In the genomic region with DNA sequence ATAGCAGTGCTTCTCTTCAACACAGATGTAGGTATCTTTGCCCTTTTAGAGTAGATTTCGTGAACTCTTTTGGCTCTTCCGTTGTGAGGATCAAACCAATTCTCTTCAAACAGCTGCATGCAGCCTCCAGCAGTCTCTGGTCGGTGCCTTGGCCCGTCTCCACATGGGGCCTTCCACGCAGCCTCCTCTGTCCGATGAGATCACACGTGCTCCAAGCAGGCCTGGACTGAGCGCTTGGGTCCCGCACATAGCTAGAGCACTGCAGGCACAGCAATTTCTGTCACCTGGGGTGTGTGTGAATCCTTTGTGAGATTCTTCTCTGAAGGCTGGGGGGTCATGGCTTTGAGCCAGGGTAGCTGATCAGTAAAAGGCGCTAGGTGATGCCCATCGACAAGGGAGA, we compare ENCODE assay signal across 18 cellular contexts.
DNase-seq lines count a peak whose midpoint lies in the region; ATAC-seq and TF ChIP-seq lines count a peak whose summit lies in the region.
"Had no signal": no experiment of that assay in that cellular context is flagged by ENCODE, and none has a peak within 500 bp of the region (broad histone marks: within the 10 kb centered on the region; RNA-seq: fewer than 3 reads in every experiment).

No MANE protein-coding gene starts in this region.

- no peak overlapping the region for H3K27ac Mint-ChIP-seq in mesothelial cell of epicardium
- H3K27ac Mint-ChIP-seq: CD14-positive monocyte had no signal

- H3K36me3 ChIP-seq in heart right ventricle (no peaks in the 10 kb centered on the region), mucosa of descending colon (ENCODE audit: low read depth) (no peaks in the 10 kb centered on the region), upper lobe of left lung (no peaks in the 10 kb centered on the region)

- no peaks in the 10 kb centered on the region for H3K27me3 Mint-ChIP-seq in mesothelial cell of epicardium (ENCODE audit: low read depth)

- TF ChIP-seq CTCF in heart right ventricle (IDR thresholded peaks at IDR 0.05) (no peak), mucosa of descending colon (IDR thresholded peaks at IDR 0.05) (no peak), upper lobe of left lung (IDR thresholded peaks at IDR 0.05) (no peak), mesothelial cell of epicardium (IDR thresholded peaks at IDR 0.05; ENCODE audit: unreplicated experiment) (no peak)

- no peak overlapping the region for H3K4me3 Mint-ChIP-seq in mesothelial cell of epicardium
- H3K4me3 Mint-ChIP-seq: CD14-positive monocyte had no signal

- WGBS in heart right ventricle, 2 donors: 79 to 81% methylated on average over 11 of the region's 11 CpGs
- 83 to 91% methylated on average over 11 of the region's 11 CpGs for WGBS in upper lobe of left lung, 2 donors

- H3K4me3 ChIP-seq in heart right ventricle (no peak overlapping the region), mucosa of descending colon (no peak overlapping the region), upper lobe of left lung (no peak overlapping the region)

- no peak overlapping the region for H3K27ac ChIP-seq in heart right ventricle
- no peak overlapping the region for H3K27ac ChIP-seq in upper lobe of left lung

- peaks cover 0 to 17% (median 8%) of the 10 kb centered on the region in 9 donors for H3K4me1 ChIP-seq in heart right ventricle
- H3K4me1 ChIP-seq in mucosa of descending colon (ENCODE audit: low read depth): no peaks in the 10 kb centered on the region
- H3K4me1 ChIP-seq in upper lobe of left lung: no peaks in the 10 kb centered on the region

- intact Hi-C loops in Right ventricle myocardium inferior (cut with DNase I) (no loop called here), cardiac septum (cut with DNase I) (no loop called here), heart right ventricle (cut with DNase I) (no loop called here), mucosa of descending colon (cut with DNase I, micrococcal nuclease) (no loop called here)

- no peak for TF ChIP-seq EP300 in upper lobe of left lung (IDR thresholded peaks at IDR 0.05)

- ATAC-seq in Right ventricle myocardium inferior (peak; percentile 45), heart right ventricle (peak in 6 of 8 donors; percentile 59 to 75 (median 64)), mucosa of descending colon (no peak), upper lobe of left lung (ENCODE audit: low FRiP score in 2 of 2) (peak; percentile 23 to 57)

- no peak for TF ChIP-seq POLR2A in upper lobe of left lung (IDR thresholded peaks at IDR 0.05)

- H3K4me1 Mint-ChIP-seq in mesothelial cell of epicardium: peaks cover 31% of the 10 kb centered on the region

- H3K9me3 Mint-ChIP-seq in mesothelial cell of epicardium: peaks cover 2% of the 10 kb centered on the region

- no peaks in the 10 kb centered on the region for H3K27me3 ChIP-seq in heart right ventricle
- H3K27me3 ChIP-seq in upper lobe of left lung: no peaks in the 10 kb centered on the region

- H3K9me3 ChIP-seq in heart right ventricle (peaks cover 0 to 5% (median 0%) of the 10 kb centered on the region in 11 donors), mucosa of descending colon (no peaks in the 10 kb centered on the region), upper lobe of left lung (no peaks in the 10 kb centered on the region)

- peak; percentile 70 for DNase-seq in Right ventricle myocardium inferior (ENCODE audit: missing footprints)
- DNase-seq in cardiac septum (ENCODE audit: low spot score): no peak
- DNase-seq in heart right ventricle: peak in 1 of 2 donors; percentile 28
- peak in 2 of 3 donors; percentile 12 to 30 for DNase-seq in mucosa of descending colon
- peak in 1 of 2 donors; percentile 34 for DNase-seq in upper lobe of left lung
- no peak for DNase-seq in NCI-H2107 (lab: John Stamatoyannopoulos, UW)
- no peak for DNase-seq in mesothelial cell of epicardium (ENCODE audit: low spot score in 2 of 2, unreplicated experiment in 2 of 2)
- no peak for DNase-seq in DMS79 treated with DMSO at 0.1 percent for 48 hours (lab: John Stamatoyannopoulos, UW)
- DNase-seq: 8988T, DND-41, HCEC 1CT, MM.1S, NCI-H1092 treated with DMSO at 0.1 percent for 48 hours, NCI-H2081 treated with DMSO at 0.1 percent for 48 hours, NCI-H510A, NCI-H774, SHP77 had no signal

- peaks cover under 1% of the 10 kb centered on the region for H3K36me3 Mint-ChIP-seq in mesothelial cell of epicardium
- H3K36me3 Mint-ChIP-seq: CD14-positive monocyte had no signal

Comparison
In these comparisons a context has a peak if more than half of its experiments do, and no peak if none do; other contexts are left out.
1. DNase-seq: peak in Right ventricle myocardium inferior (single experiment) and mucosa of descending colon (2 of 3); none in cardiac septum (single experiment), NCI-H2107 (single experiment), mesothelial cell of epicardium (0 of 2) and DMS79 treated with DMSO at 0.1 percent for 48 hours (single experiment).